1 cellular context compared by ENCODE assay signal in genomic region chr3:14601692-14602005, GRCh38.
TF ChIP-seq lines count a peak whose summit lies in the region.

No MANE protein-coding gene starts in this region.

TF ChIP-seq in HEK293, 187 proteins besides CTCF, POLR2A, EP300 and RAD21 (continued from another document):
- TF ChIP-seq ZNF280D (tag by site-specific recombination; IDR thresholded peaks at IDR 0.05) (no peak), ZNF791 (tag by site-specific recombination; IDR thresholded peaks at IDR 0.05) (no peak), ZSCAN16 (tag by site-specific recombination; IDR thresholded peaks at IDR 0.05) (no peak), ZNF155 (tag by site-specific recombination; IDR thresholded peaks at IDR 0.05) (no peak), ZNF202 (tag by site-specific recombination; IDR thresholded peaks at IDR 0.05; ENCODE audit: borderline replicate concordance) (no peak), ZFP69B (tag by site-specific recombination; IDR thresholded peaks at IDR 0.05) (no peak), ZNF223 (tag by site-specific recombination; IDR thresholded peaks at IDR 0.05) (no peak), ZNF670 (tag by site-specific recombination; IDR thresholded peaks at IDR 0.05; ENCODE audit: low read depth) (no peak), TCF7L2 (IDR thresholded peaks at IDR 0.05; ENCODE audit: borderline replicate concordance, low read depth, low read length) (no peak), ZNF23 (tag by site-specific recombination; IDR thresholded peaks at IDR 0.05; ENCODE audit: borderline replicate concordance) (no peak), GLIS1 (tag by site-specific recombination; IDR thresholded peaks at IDR 0.05) (peak; percentile 33), ZNF776 (tag by site-specific recombination; IDR thresholded peaks at IDR 0.05; ENCODE audit: borderline replicate concordance) (no peak)
- TF ChIP-seq, protein P1, sequence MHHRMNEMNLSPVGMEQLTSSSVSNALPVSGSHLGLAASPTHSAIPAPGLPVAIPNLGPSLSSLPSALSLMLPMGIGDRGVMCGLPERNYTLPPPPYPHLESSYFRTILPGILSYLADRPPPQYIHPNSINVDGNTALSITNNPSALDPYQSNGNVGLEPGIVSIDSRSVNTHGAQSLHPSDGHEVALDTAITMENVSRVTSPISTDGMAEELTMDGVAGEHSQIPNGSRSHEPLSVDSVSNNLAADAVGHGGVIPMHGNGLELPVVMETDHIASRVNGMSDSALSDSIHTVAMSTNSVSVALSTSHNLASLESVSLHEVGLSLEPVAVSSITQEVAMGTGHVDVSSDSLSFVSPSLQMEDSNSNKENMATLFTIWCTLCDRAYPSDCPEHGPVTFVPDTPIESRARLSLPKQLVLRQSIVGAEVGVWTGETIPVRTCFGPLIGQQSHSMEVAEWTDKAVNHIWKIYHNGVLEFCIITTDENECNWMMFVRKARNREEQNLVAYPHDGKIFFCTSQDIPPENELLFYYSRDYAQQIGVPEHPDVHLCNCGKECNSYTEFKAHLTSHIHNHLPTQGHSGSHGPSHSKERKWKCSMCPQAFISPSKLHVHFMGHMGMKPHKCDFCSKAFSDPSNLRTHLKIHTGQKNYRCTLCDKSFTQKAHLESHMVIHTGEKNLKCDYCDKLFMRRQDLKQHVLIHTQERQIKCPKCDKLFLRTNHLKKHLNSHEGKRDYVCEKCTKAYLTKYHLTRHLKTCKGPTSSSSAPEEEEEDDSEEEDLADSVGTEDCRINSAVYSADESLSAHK (tag by site-specific recombination; IDR thresholded peaks at IDR 0.05), result peak; percentile 97
- TF ChIP-seq, protein P2, sequence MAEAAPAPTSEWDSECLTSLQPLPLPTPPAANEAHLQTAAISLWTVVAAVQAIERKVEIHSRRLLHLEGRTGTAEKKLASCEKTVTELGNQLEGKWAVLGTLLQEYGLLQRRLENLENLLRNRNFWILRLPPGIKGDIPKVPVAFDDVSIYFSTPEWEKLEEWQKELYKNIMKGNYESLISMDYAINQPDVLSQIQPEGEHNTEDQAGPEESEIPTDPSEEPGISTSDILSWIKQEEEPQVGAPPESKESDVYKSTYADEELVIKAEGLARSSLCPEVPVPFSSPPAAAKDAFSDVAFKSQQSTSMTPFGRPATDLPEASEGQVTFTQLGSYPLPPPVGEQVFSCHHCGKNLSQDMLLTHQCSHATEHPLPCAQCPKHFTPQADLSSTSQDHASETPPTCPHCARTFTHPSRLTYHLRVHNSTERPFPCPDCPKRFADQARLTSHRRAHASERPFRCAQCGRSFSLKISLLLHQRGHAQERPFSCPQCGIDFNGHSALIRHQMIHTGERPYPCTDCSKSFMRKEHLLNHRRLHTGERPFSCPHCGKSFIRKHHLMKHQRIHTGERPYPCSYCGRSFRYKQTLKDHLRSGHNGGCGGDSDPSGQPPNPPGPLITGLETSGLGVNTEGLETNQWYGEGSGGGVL (tag by site-specific recombination; IDR thresholded peaks at IDR 0.05), result no peak
